ENCODE assay signal across 1 cellular context in the genomic region with DNA sequence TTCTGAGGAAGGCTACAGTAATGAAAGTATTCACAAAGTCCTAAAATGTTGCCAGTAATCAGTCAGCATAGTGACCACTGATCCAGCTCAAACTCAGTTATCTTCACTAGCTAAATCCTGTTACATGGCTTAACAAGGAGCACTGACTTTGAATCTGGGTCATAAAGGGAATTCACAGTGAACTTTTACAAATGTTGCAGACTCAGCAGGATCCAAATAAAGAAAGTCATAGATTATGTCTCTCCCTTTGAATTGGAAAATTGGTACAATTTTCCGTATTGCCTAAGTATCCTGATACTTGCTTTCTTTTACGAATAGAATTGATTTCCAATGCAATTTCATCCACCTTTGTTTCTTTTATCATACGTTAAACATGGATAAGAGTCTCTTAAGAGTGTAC.
TF ChIP-seq lines count a peak whose summit lies in the region.

No MANE protein-coding gene starts in this region.

TF ChIP-seq in HepG2, 621 proteins besides CTCF, POLR2A, EP300 and RAD21 (continued from another document):
- TF ChIP-seq, protein P1, sequence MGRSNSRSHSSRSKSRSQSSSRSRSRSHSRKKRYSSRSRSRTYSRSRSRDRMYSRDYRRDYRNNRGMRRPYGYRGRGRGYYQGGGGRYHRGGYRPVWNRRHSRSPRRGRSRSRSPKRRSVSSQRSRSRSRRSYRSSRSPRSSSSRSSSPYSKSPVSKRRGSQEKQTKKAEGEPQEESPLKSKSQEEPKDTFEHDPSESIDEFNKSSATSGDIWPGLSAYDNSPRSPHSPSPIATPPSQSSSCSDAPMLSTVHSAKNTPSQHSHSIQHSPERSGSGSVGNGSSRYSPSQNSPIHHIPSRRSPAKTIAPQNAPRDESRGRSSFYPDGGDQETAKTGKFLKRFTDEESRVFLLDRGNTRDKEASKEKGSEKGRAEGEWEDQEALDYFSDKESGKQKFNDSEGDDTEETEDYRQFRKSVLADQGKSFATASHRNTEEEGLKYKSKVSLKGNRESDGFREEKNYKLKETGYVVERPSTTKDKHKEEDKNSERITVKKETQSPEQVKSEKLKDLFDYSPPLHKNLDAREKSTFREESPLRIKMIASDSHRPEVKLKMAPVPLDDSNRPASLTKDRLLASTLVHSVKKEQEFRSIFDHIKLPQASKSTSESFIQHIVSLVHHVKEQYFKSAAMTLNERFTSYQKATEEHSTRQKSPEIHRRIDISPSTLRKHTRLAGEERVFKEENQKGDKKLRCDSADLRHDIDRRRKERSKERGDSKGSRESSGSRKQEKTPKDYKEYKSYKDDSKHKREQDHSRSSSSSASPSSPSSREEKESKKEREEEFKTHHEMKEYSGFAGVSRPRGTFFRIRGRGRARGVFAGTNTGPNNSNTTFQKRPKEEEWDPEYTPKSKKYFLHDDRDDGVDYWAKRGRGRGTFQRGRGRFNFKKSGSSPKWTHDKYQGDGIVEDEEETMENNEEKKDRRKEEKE (IDR thresholded peaks at IDR 0.05) = no peak
- TF ChIP-seq ZNF235 (CRISPR knock-in tag; IDR thresholded peaks at IDR 0.05; ENCODE audit: borderline replicate concordance) = no peak
- TF ChIP-seq, protein P2, sequence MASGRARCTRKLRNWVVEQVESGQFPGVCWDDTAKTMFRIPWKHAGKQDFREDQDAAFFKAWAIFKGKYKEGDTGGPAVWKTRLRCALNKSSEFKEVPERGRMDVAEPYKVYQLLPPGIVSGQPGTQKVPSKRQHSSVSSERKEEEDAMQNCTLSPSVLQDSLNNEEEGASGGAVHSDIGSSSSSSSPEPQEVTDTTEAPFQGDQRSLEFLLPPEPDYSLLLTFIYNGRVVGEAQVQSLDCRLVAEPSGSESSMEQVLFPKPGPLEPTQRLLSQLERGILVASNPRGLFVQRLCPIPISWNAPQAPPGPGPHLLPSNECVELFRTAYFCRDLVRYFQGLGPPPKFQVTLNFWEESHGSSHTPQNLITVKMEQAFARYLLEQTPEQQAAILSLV (CRISPR knock-in tag; IDR thresholded peaks at IDR 0.05; ENCODE audit: borderline replicate concordance) = no peak
- no peak for TF ChIP-seq TSC22D2 (CRISPR knock-in tag; IDR thresholded peaks at IDR 0.05; ENCODE audit: borderline replicate concordance)
- TF ChIP-seq EHMT2 (IDR thresholded peaks at IDR 0.05; ENCODE audit: borderline replicate concordance, low read depth, low read length) = no peak
- TF ChIP-seq JUND (CRISPR knock-in tag; IDR thresholded peaks at IDR 0.05) = no peak
- TF ChIP-seq MTF1 (CRISPR knock-in tag; IDR thresholded peaks at IDR 0.05) = no peak
- TF ChIP-seq MAFF (IDR thresholded peaks at IDR 0.05; ENCODE audit: low read depth, low read length) = 0 out of 2 replicates have a peak, but pooled peaks have one; percentile 10
- no peak for TF ChIP-seq TCF12 (IDR thresholded peaks at IDR 0.05)
- TF ChIP-seq TCF12 (CRISPR knock-in tag; IDR thresholded peaks at IDR 0.05) = no peak
- TF ChIP-seq MTF2 (CRISPR knock-in tag; IDR thresholded peaks at IDR 0.05; ENCODE audit: borderline replicate concordance) = no peak
- no peak for TF ChIP-seq JUNB (CRISPR knock-in tag; IDR thresholded peaks at IDR 0.05; ENCODE audit: borderline replicate concordance)
